Comparison of ENCODE assay signal across 24 cellular contexts in the genomic region with DNA sequence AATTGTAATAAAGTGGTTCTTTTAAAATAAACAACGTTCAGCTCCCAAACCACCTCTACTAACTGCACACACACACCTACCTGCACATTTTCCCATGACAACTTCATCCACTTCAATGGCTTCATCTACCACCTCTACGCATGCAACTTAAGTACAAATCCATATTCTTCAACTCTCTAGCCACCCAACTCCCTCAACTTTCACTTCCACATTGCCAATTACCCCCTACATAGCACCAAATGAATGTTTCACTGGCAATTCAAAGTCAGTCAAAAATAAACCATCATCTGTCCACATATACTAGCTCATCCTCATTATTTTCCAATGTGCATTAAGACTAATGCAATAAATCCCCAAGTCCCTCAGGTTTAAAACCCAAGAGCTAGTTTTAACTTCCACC.
"Had no signal": no experiment of that assay in that cellular context is flagged by ENCODE, and none has a peak within 500 bp of the region (broad histone marks: within the 10 kb centered on the region; RNA-seq: fewer than 3 reads in every experiment).

No MANE protein-coding gene starts in this region.

- H3K27me3 ChIP-seq: SJSA1 had no signal

- H3K9me3 Mint-ChIP-seq: T-cell; T-helper 1 cell treated with Interleukin-12 subunit alpha and Interleukin-12 subunit beta and Interleukin-4 antibody, amounts not matched to agents 30 μg/mL and 1 μg/mL, for 36 hours had no signal

- ATAC-seq: Panc1, PC-3, T-cell had no signal

- H3K4me1 ChIP-seq: SJSA1 had no signal

- H3K27ac ChIP-seq: RWPE1, SJSA1, SK-N-MC had no signal

- H3K4me3 Mint-ChIP-seq: T-cell; T-helper 1 cell treated with Interleukin-12 subunit alpha and Interleukin-12 subunit beta and Interleukin-4 antibody, amounts not matched to agents 30 μg/mL and 1 μg/mL, for 36 hours had no signal

- DNase-seq: KBM-7, NCI-H1092, NCI-H1105 treated with DMSO at 0.1 percent for 48 hours, NCI-H1417 treated with DMSO at 0.1 percent for 48 hours, NCI-H146, NCI-H1694 treated with DMSO at 0.1 percent for 48 hours, NCI-H1930, NCI-H2081, NCI-H2107, NCI-H2171, NCI-H226, NCI-H446, NCI-H510A, NCI-H524 treated with DMSO at 0.1 percent for 48 hours, NCI-H69, NCI-H774, PC-3, SHP77, T-cell had no signal

- H3K9me3 ChIP-seq: SJSA1 had no signal

- H3K36me3 ChIP-seq: SJSA1 had no signal

- H3K27ac Mint-ChIP-seq: T-cell; T-helper 1 cell treated with Interleukin-12 subunit alpha and Interleukin-12 subunit beta and Interleukin-4 antibody, amounts not matched to agents 30 μg/mL and 1 μg/mL, for 36 hours had no signal

- H3K4me3 ChIP-seq: SJSA1, SK-N-MC had no signal
